Comparison of ENCODE assay signal across 10 cellular contexts in the genomic region with DNA sequence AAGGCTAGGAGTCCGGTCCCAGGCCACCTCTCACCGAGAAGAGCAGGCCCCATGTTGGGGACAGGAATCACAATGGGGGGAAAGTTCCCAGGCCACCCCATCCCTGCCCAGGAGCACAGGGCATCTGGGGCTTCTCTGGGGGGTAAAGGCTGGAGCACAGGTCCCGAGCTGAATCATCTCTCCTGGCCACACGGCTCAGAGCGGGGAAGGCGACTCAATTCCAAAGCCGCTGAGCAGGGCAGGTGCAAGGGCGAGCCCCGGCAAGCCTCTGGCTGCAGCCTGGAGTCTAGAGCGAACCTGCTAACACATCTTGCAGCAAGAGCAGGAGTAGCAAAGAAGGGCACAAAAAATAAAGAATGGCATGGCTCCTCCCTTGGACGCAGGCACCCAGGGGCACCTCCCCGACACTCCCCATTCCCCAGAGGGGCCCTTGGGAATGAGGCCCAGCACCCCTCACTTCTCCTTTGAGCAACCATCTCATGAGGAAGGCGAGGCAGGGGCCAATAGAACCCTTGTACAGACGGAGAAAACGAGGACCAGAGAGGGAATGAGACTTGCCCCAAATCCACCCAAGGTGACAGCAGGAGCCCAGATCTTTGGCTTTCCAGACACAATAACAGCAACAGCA. TPM values are rescaled to one million over a fixed set of nuclear protein-coding genes. Genes with fewer than 3 reads are reported as not detected.
DNase-seq lines count a peak whose midpoint lies in the region; ATAC-seq, FAIRE-seq and TF ChIP-seq lines count a peak whose summit lies in the region.
"Had no signal": no experiment of that assay in that cellular context is flagged by ENCODE, and none has a peak within 500 bp of the region (broad histone marks: within the 10 kb centered on the region; RNA-seq: fewer than 3 reads in every experiment).

No MANE protein-coding gene starts in this region.

- peaks cover 60% of the 10 kb centered on the region for H3K4me1 ChIP-seq in lower lobe of right lung
- H3K4me1 ChIP-seq in tibial artery: peaks cover 22 to 64% (median 59%) of the 10 kb centered on the region in 4 donors

- no peak for ATAC-seq in lower lobe of right lung
- no peak for ATAC-seq in GM21367 (IDR thresholded peaks at IDR 0.05; ENCODE audit: unreplicated experiment)

- H3K4me3 ChIP-seq in brain microvascular endothelial cell (ENCODE audit: low read depth, low read length) (no peak overlapping the region), lower lobe of right lung (no peak overlapping the region), tibial artery (peak overlapping the region; percentile 9 to 45)

- peak in 2 of 3 experiments; percentile 5 to 51 for DNase-seq in NCI-H1417 (lab: John Stamatoyannopoulos, UW)
- DNase-seq in NCI-H1417 treated with DMSO at 0.1 percent for 48 hours (lab: John Stamatoyannopoulos, UW): no peak
- no peak for DNase-seq in brain microvascular endothelial cell
- DNase-seq in lower lobe of right lung: no peak
- no peak for DNase-seq in tibial artery
- no peak for DNase-seq in RCC 7860 (ENCODE audit: low spot score)
- no peak for DNase-seq in retina
- DNase-seq: NCI-H510A treated with DMSO at 0.1 percent for 48 hours had no signal

- H3K9me3 ChIP-seq in lower lobe of right lung (no peaks in the 10 kb centered on the region), tibial artery (no peaks in the 10 kb centered on the region)

- no peak for FAIRE-seq in RCC 7860 (lab: Jason Lieb, UNC)

- H3K27me3 ChIP-seq in brain microvascular endothelial cell (replicated peaks): no peaks in the 10 kb centered on the region
- no peaks in the 10 kb centered on the region for H3K27me3 ChIP-seq in lower lobe of right lung (ENCODE audit: low read depth)
- H3K27me3 ChIP-seq in tibial artery: no peaks in the 10 kb centered on the region

- TF ChIP-seq CTCF in brain microvascular endothelial cell (IDR thresholded peaks at IDR 0.05; ENCODE audit: low read depth, low read length, missing control alignments): no peak
- no peak for TF ChIP-seq CTCF in lower lobe of right lung (IDR thresholded peaks at IDR 0.05)
- no peak for TF ChIP-seq CTCF in tibial artery (IDR thresholded peaks at IDR 0.05)

- intact Hi-C loops in lower lobe of right lung (cut with DNase I) (no loop called here), tibial artery (cut with DNase I; ENCODE audit: low total_unique reads) (no loop called here)

- in situ Hi-C loops in brain microvascular endothelial cell (cut with HindIII; ENCODE audit: low pct_ligation_motif_present, low sequenced_read_pairs): no loop called here

- no peaks in the 10 kb centered on the region for H3K36me3 ChIP-seq in brain microvascular endothelial cell (replicated peaks)
- H3K36me3 ChIP-seq in lower lobe of right lung: peaks cover 23% of the 10 kb centered on the region
- peaks cover 0 to 29% (median 12%) of the 10 kb centered on the region in 3 donors for H3K36me3 ChIP-seq in tibial artery

- H3K27ac ChIP-seq in brain microvascular endothelial cell (peak overlapping the region; percentile 44), lower lobe of right lung (peak overlapping the region; percentile 78), tibial artery (peak overlapping the region; percentile 86 to 95)
- H3K27ac ChIP-seq: 22Rv1 had no signal

RNA-seq across cellular contexts. Expression of a gene that starts 20.6 kb away (rescaled TPM):
- 11.7 TPM for total RNA-seq in lower lobe of right lung

RNA-seq across cellular contexts. Expression of a gene that starts 33.5 kb away (rescaled TPM):
- 9.8 TPM for total RNA-seq in lower lobe of right lung

Comparison
In these comparisons a context has a peak if more than half of its experiments do, and no peak if none do; other contexts are left out.
1. DNase-seq: peak in NCI-H1417 (2 of 3); none in NCI-H1417 treated with DMSO at 0.1 percent for 48 hours (single experiment), brain microvascular endothelial cell (single experiment), lower lobe of right lung (single experiment), tibial artery (0 of 2), RCC 7860 (single experiment) and retina (single experiment).
2. H3K4me3 ChIP-seq: peak in tibial artery (2 of 2); none in brain microvascular endothelial cell (single experiment) and lower lobe of right lung (single experiment).
3. Peak in every context shown above with its lines, with median percentiles within 50 percentile points of each other: H3K27ac ChIP-seq.